2 cellular contexts compared by ENCODE assay signal in genomic region chr11:4416306-4416705, GRCh38.
TF ChIP-seq lines count a peak whose summit lies in the region.

No MANE protein-coding gene starts in this region.

TF ChIP-seq in A549, 52 proteins besides CTCF, POLR2A, EP300 and RAD21:
- TF ChIP-seq MAFK (IDR thresholded peaks at IDR 0.05; ENCODE audit: partially characterized antibody) (peak; percentile 14), RCOR1 (IDR thresholded peaks at IDR 0.05; ENCODE audit: low read depth, low read length) (no peak)
TF ChIP-seq in A549: peak in this region for 1.

TF ChIP-seq in K562, 482 proteins besides CTCF, POLR2A, EP300 and RAD21:
- TF ChIP-seq ZNF316 (IDR thresholded peaks at IDR 0.05) (peak; percentile 72; the same call in 1 of the 2 replicates), IFI16 (CRISPR knock-in tag; IDR thresholded peaks at IDR 0.05) (no peak), MLLT1 (IDR thresholded peaks at IDR 0.05) (no peak), C11orf30 (IDR thresholded peaks at IDR 0.05; ENCODE audit: low read depth) (peak; percentile 33; the same call in 1 of the 2 replicates)
- TF ChIP-seq, protein P1, sequence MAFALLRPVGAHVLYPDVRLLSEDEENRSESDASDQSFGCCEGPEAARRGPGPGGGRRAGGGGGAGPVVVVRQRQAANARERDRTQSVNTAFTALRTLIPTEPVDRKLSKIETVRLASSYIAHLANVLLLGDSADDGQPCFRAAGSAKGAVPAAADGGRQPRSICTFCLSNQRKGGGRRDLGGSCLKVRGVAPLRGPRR (CRISPR knock-in tag; IDR thresholded peaks at IDR 0.05) = no peak
TF ChIP-seq in K562: peak in this region for 2.
